In genomic region chr1:117821382-117821755, GRCh38 we compare ENCODE assay signal across 16 cellular contexts.
DNase-seq lines count a peak whose midpoint lies in the region; ATAC-seq, FAIRE-seq and TF ChIP-seq lines count a peak whose summit lies in the region.
"Had no signal": no experiment of that assay in that cellular context is flagged by ENCODE, and none has a peak within 500 bp of the region (broad histone marks: within the 10 kb centered on the region; RNA-seq: fewer than 3 reads in every experiment).

No MANE protein-coding gene starts in this region.

- POLR2A ChIA-PET in K562 (lab: Yijun Ruan, JAX) = interaction anchor here (1.3 kb wide), 1 partner anchor 12 kb away, joined by 3 read pairs; no protein-coding TSS in a partner anchor

- H3K4me1 ChIP-seq in K562 (replicated peaks in 1 of 2; ENCODE audit: control insufficient read depth in 2 of 2, insufficient read depth in 2 of 2, low read length in 2 of 2) (peaks cover 0 to 6% of the 10 kb centered on the region in 2 experiments; a peak in 3 of 5 replicates), keratinocyte (ENCODE audit: control insufficient read depth, extremely low read depth, insufficient read depth, low read length) (peaks cover 28% of the 10 kb centered on the region), stomach smooth muscle (ENCODE audit: control insufficient read depth, insufficient read depth, low read length) (peaks cover 42% of the 10 kb centered on the region)
- H3K4me1 ChIP-seq: BLaER1, left lung had no signal

- WGBS in K562 (ENCODE audit: insufficient coverage, low coverage, missing lambda C conversion rate) = 4% methylated on average over 5 of the region's 5 CpGs

- peaks cover 0 to 17% of the 10 kb centered on the region in 2 experiments; a peak in 2 of 5 replicates for H3K27me3 ChIP-seq in K562 (ENCODE audit: control insufficient read depth in 2 of 2, insufficient read depth in 2 of 2, low read length in 2 of 2)
- H3K27me3 ChIP-seq in keratinocyte (ENCODE audit: control insufficient read depth, extremely low read depth, insufficient read depth, low read length) = no peaks in the 10 kb centered on the region
- H3K27me3 ChIP-seq in stomach smooth muscle (ENCODE audit: control insufficient read depth in 1 of 2, insufficient read depth in 2 of 2, low read length in 2 of 2) = no peaks in the 10 kb centered on the region
- H3K27me3 ChIP-seq: BLaER1, left lung, tibial nerve had no signal

- peaks cover 75% of the 10 kb centered on the region for H3K4me1 Mint-ChIP-seq in HFFc6 (ENCODE audit: low read depth)
- H3K4me1 Mint-ChIP-seq: nephron progenitor cell had no signal

- DNase-seq in HFFc6 (no peak), K562 (ENCODE audit: extremely low read depth in 1 of 4, low spot score in 3 of 4) (no peak), keratinocyte (ENCODE audit: low read depth, low spot score) (no peak), NCI-H1417 (lab: John Stamatoyannopoulos, UW) (no peak), H54 (ENCODE audit: insufficient read length, low spot score) (no peak), NCI-H187 (lab: John Stamatoyannopoulos, UW) (no peak)
- DNase-seq: amniotic stem cell; left lung; NCI-H446 treated with DMSO at 0.1 percent for 48 hours; nephron progenitor cell; stimulated activated CD4-positive, alpha-beta T cell treated with anti-CD3 and anti-CD28 coated beads, Interleukin-4, amount 100 ng/mL, for 24 hours had no signal

- no peaks in the 10 kb centered on the region for H3K79me2 ChIP-seq in K562 (ENCODE audit: control insufficient read depth, insufficient read depth, low read length)
- no peaks in the 10 kb centered on the region for H3K79me2 ChIP-seq in keratinocyte (ENCODE audit: control insufficient read depth, insufficient read depth, low read length)

- H3K36me3 ChIP-seq in K562 (ENCODE audit: control insufficient read depth, insufficient read depth, low read length) (no peaks in the 10 kb centered on the region), keratinocyte (ENCODE audit: control insufficient read depth in 2 of 2, extremely low read depth in 1 of 2, insufficient read depth in 2 of 2, low read length in 2 of 2) (no peaks in the 10 kb centered on the region), stomach smooth muscle (ENCODE audit: control insufficient read depth in 2 of 2, insufficient read depth in 2 of 2, low read length in 2 of 2) (no peaks in the 10 kb centered on the region)
- H3K36me3 ChIP-seq: BLaER1, left lung, tibial nerve had no signal

- dilution Hi-C loops in keratinocyte (cut with MboI; ENCODE audit: extremely low pct_ligation_motif_present, low sequenced_read_pairs) = no loop called here

- peak overlapping the region; percentile 13; the same call in 1 of the 2 replicates for H2AFZ ChIP-seq in K562 (ENCODE audit: low read depth, low read length)
- H2AFZ ChIP-seq in keratinocyte (ENCODE audit: control insufficient read depth, low read length) = no peak overlapping the region

- CTCF ChIA-PET in K562 (lab: Yijun Ruan, JAX; ENCODE audit: low intra/inter-chr PET ratio) = no interaction called here

- in situ Hi-C loops in K562 (cut with MboI) = no loop called here

- H3K9me3 ChIP-seq in K562 (replicated peaks; ENCODE audit: control insufficient read depth, insufficient read depth, low read depth, low read length) (0 out of 2 replicates have a peak, but pooled peaks cover 6% of the 10 kb centered on the region), keratinocyte (ENCODE audit: control insufficient read depth, low read depth, low read length) (no peaks in the 10 kb centered on the region), stomach smooth muscle (ENCODE audit: control insufficient read depth in 2 of 2, low read length in 2 of 2) (no peaks in the 10 kb centered on the region)
- H3K9me3 ChIP-seq: left lung, tibial nerve had no signal

- H4K20me1 ChIP-seq in K562 (replicated peaks; ENCODE audit: control insufficient read depth, insufficient read depth, low read length) = no peaks in the 10 kb centered on the region
- no peaks in the 10 kb centered on the region for H4K20me1 ChIP-seq in keratinocyte (ENCODE audit: control insufficient read depth, extremely low read depth, insufficient read depth, low read length)
- H4K20me1 ChIP-seq: BLaER1 had no signal

- TF ChIP-seq CTCF in HFFc6 (IDR thresholded peaks at IDR 0.05) = no peak
- no peak for TF ChIP-seq CTCF in K562 (IDR thresholded peaks at IDR 0.05 in 2 of 3, conservative IDR thresholded peaks at IDR 0.05 in 1 of 3; ENCODE audit: insufficient read depth in 2 of 3, low read depth in 1 of 3, low read length in 3 of 3)
- TF ChIP-seq CTCF in keratinocyte (optimal IDR thresholded peaks at IDR 0.05 in 1 of 3, IDR thresholded peaks at IDR 0.05 in 1 of 3, conservative IDR thresholded peaks at IDR 0.05 in 1 of 3; ENCODE audit: extremely low read depth in 1 of 3, insufficient read depth in 2 of 3, low read length in 3 of 3) = no peak

- H3K36me3 Mint-ChIP-seq in HFFc6 (ENCODE audit: low read depth) = 0 out of 2 replicates have a peak, but pooled peaks cover 5% of the 10 kb centered on the region

- no peak overlapping the region for H3K4me2 ChIP-seq in K562 (ENCODE audit: insufficient read depth, low read length)
- peak overlapping the region; percentile 53 for H3K4me2 ChIP-seq in keratinocyte (ENCODE audit: control insufficient read depth, extremely low read depth, insufficient read depth, low read depth, low read length)
- H3K4me2 ChIP-seq: BLaER1 had no signal

- no peak overlapping the region for H3K4me3 ChIP-seq in K562
- H3K4me3 ChIP-seq in keratinocyte (ENCODE audit: control insufficient read depth in 2 of 3, extremely low read depth in 1 of 3, insufficient read depth in 2 of 3, low read depth in 1 of 3, low read length in 3 of 3) = no peak overlapping the region
- H3K4me3 ChIP-seq in stomach smooth muscle (ENCODE audit: low read length in 2 of 2) = peak overlapping the region in 1 of 2 donors; percentile 44
- H3K4me3 ChIP-seq: BLaER1, left lung, tibial nerve had no signal

- ATAC-seq in K562 = no peak; the same call in 2 of the 3 replicates
- ATAC-seq in HG02588 (IDR thresholded peaks at IDR 0.05; ENCODE audit: unreplicated experiment) = no peak

- no peak overlapping the region for H3K27ac ChIP-seq in K562 (ENCODE audit: extremely low read depth, low read depth, low read length)
- H3K27ac ChIP-seq in keratinocyte (ENCODE audit: control insufficient read depth, insufficient read depth, low read length) = peak overlapping the region; percentile 15
- H3K27ac ChIP-seq in stomach smooth muscle (ENCODE audit: low read length) = peak overlapping the region; percentile 80
- H3K27ac ChIP-seq: BLaER1, left lung, tibial nerve, VCaP had no signal

- H3K9me1 ChIP-seq in K562 (ENCODE audit: control insufficient read depth, insufficient read depth, low read length) (no peaks in the 10 kb centered on the region), keratinocyte (ENCODE audit: control insufficient read depth, extremely low read depth, insufficient read depth, low read length) (no peaks in the 10 kb centered on the region)

- H3K9ac ChIP-seq in K562 (ENCODE audit: insufficient read depth in 1 of 2, low read depth in 2 of 2, low read length in 2 of 2) = no peak overlapping the region
- no peak overlapping the region for H3K9ac ChIP-seq in keratinocyte (ENCODE audit: control insufficient read depth, extremely low read depth, insufficient read depth, low read length)
- peak overlapping the region in 1 of 2 donors; percentile 29 for H3K9ac ChIP-seq in stomach smooth muscle (ENCODE audit: low read length in 2 of 2)
- H3K9ac ChIP-seq: BLaER1 had no signal

- H3K27ac Mint-ChIP-seq in HFFc6 = peak overlapping the region; percentile 94
- H3K27ac Mint-ChIP-seq: nephron progenitor cell had no signal

- no peak for TF ChIP-seq RAD21 in K562 (CRISPR knock-in tag; conservative IDR thresholded peaks at IDR 0.05 in 1 of 2, IDR thresholded peaks at IDR 0.05 in 1 of 2)

- peak overlapping the region; percentile 70 for H3K4me3 Mint-ChIP-seq in HFFc6
- H3K4me3 Mint-ChIP-seq: nephron progenitor cell had no signal

- H3K27me3 Mint-ChIP-seq in HFFc6 (ENCODE audit: insufficient read depth) = peaks cover 5% of the 10 kb centered on the region

- BruUV-seq in K562 (replicated peaks; lab: Mats Ljungman, UMichigan) = no TSS peak

- H3K9me3 Mint-ChIP-seq in HFFc6 = no peaks in the 10 kb centered on the region

- FAIRE-seq in K562 (lab: Jason Lieb, UNC) (no peak), keratinocyte (lab: Jason Lieb, UNC) (no peak), H54 (lab: Jason Lieb, UNC) (no peak)

- TF ChIP-seq EP300 in K562 (IDR thresholded peaks at IDR 0.05; ENCODE audit: low read length) = no peak

- intact Hi-C loops in K562 (cut with micrococcal nuclease) = no loop called here

- TF ChIP-seq POLR2A in K562 (conservative IDR thresholded peaks at IDR 0.05) (no peak), H54 (IDR thresholded peaks at IDR 0.05; ENCODE audit: low read depth, low read length) (no peak)

TF ChIP-seq in K562, 482 proteins besides CTCF, POLR2A, EP300 and RAD21 (continues in another document):
- TF ChIP-seq SREBF2 (CRISPR knock-in tag; IDR thresholded peaks at IDR 0.05) (no peak), GABPA (tag; conservative IDR thresholded peaks at IDR 0.05; ENCODE audit: low read depth) (no peak), SMAD2 (IDR thresholded peaks at IDR 0.05; ENCODE audit: low read depth, low read length) (no peak), RFX7 (CRISPR knock-in tag; IDR thresholded peaks at IDR 0.05) (no peak), ZBTB1 (CRISPR knock-in tag; IDR thresholded peaks at IDR 0.05; ENCODE audit: borderline replicate concordance, low read depth) (no peak), ZNF146 (CRISPR knock-in tag; IDR thresholded peaks at IDR 0.05; ENCODE audit: unreplicated experiment) (no peak), THRAP3 (IDR thresholded peaks at IDR 0.05; ENCODE audit: borderline replicate concordance) (no peak)
- TF ChIP-seq, protein P1, sequence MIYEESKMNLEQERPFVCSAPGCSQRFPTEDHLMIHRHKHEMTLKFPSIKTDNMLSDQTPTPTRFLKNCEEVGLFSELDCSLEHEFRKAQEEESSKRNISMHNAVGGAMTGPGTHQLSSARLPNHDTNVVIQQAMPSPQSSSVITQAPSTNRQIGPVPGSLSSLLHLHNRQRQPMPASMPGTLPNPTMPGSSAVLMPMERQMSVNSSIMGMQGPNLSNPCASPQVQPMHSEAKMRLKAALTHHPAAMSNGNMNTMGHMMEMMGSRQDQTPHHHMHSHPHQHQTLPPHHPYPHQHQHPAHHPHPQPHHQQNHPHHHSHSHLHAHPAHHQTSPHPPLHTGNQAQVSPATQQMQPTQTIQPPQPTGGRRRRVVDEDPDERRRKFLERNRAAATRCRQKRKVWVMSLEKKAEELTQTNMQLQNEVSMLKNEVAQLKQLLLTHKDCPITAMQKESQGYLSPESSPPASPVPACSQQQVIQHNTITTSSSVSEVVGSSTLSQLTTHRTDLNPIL (CRISPR knock-in tag; IDR thresholded peaks at IDR 0.05) = no peak
